ENCODE assay signal across 1 cellular context in genomic region chr9:124419832-124420489, GRCh38.
TF ChIP-seq lines count a peak whose summit lies in the region.

No MANE protein-coding gene starts in this region.

TF ChIP-seq in SK-N-SH, 30 proteins besides CTCF, POLR2A, EP300 and RAD21 (continued from another document):
- TF ChIP-seq MAX (IDR thresholded peaks at IDR 0.05; ENCODE audit: low read depth) (no peak), YY1 (IDR thresholded peaks at IDR 0.05; ENCODE audit: low read depth) (no peak), RXRA (IDR thresholded peaks at IDR 0.05; ENCODE audit: borderline replicate concordance, low read depth) (no peak), TEAD4 (IDR thresholded peaks at IDR 0.05; ENCODE audit: borderline replicate concordance, insufficient read depth) (no peak), EZH2phosphoT487 (IDR thresholded peaks at IDR 0.05; ENCODE audit: borderline replicate concordance, low read depth) (no peak), FOXJ3 (CRISPR knock-in tag; IDR thresholded peaks at IDR 0.05) (no peak), RCOR1 (IDR thresholded peaks at IDR 0.05; ENCODE audit: low read length) (no peak), NRF1 (IDR thresholded peaks at IDR 0.05; ENCODE audit: low read depth, low read length) (no peak), USF2 (IDR thresholded peaks at IDR 0.05; ENCODE audit: borderline replicate concordance, low read depth, low read length) (no peak), ELF1 (IDR thresholded peaks at IDR 0.05) (no peak), RFX5 (IDR thresholded peaks at IDR 0.05; ENCODE audit: low read length) (no peak), USF1 (IDR thresholded peaks at IDR 0.05; ENCODE audit: borderline replicate concordance, low read depth) (no peak), FOSL2 (IDR thresholded peaks at IDR 0.05; ENCODE audit: borderline replicate concordance, low read depth) (no peak)
